10 cellular contexts compared by ENCODE assay signal in the genomic region with DNA sequence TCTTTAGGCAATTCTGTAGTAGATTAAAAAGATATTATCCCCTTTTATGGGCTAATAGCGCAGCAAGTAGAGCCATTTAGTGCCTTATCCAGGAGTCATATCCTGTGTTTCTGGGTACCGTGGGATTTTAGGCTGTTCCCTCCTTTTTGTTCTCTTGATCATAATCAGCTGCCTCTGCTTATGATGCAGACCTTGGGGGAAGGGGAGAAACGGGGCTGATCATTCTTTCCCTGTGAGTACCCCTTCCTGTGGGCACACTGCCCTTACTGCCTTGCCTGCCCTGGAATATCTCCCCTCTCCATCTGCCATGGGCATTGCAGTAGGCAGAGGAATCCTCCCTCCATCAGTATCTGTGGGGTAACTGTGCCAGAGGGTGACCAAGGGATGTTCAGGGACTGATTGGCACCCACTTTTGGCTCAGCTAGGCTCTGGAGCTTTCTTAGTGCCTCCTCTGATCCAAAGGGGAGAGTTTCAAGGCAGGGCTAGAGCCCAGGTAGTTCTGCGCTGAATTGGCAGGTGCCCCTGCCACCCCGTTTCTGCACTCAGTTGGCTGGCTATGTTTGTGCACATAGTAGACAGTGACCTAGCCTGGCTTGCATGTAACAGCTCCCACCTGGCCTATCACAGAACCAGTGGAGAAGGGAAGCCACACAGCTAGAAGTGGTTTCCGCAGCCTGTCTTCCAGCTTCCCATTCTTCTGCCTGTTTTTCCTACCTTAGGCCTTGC.
A peak's percentile ranks its signal among the peaks of the same experiment; 100 is the strongest.
DNase-seq lines count a peak whose midpoint lies in the region; ATAC-seq and TF ChIP-seq lines count a peak whose summit lies in the region.
"Had no signal": no experiment of that assay in that cellular context is flagged by ENCODE, and none has a peak within 500 bp of the region (broad histone marks: within the 10 kb centered on the region; RNA-seq: fewer than 3 reads in every experiment).

No MANE protein-coding gene starts in this region.

- H3K9me3 ChIP-seq in SK-N-MC (ENCODE audit: low read depth, low read length) (no peaks in the 10 kb centered on the region), transverse colon (no peaks in the 10 kb centered on the region)

- H3K4me3 Mint-ChIP-seq in activated CD4-positive, alpha-beta T cell treated with anti-CD3 and anti-CD28 coated beads for 36 hours = no peak overlapping the region
- H3K4me3 Mint-ChIP-seq: activated naive CD8-positive, alpha-beta T cell treated with anti-CD3 and anti-CD28 coated beads, Interleukin-2, amount 10 ng/mL, durations not matched to agents 7 days and 5 days; CD8-positive, alpha-beta T cell had no signal

- H3K4me3 ChIP-seq in SK-N-MC (no peak overlapping the region), transverse colon (no peak overlapping the region), lower leg skin (ENCODE audit: low read depth, poor library complexity, severe bottlenecking) (no peak overlapping the region)

- H3K27ac ChIP-seq in SK-N-MC = peak overlapping the region; percentile 48; the same call in 1 of the 2 replicates
- H3K27ac ChIP-seq in transverse colon = peak overlapping the region; percentile 37 to 67 (median 49)

- peaks cover 8% of the 10 kb centered on the region for H3K36me3 Mint-ChIP-seq in activated CD4-positive, alpha-beta T cell treated with anti-CD3 and anti-CD28 coated beads for 36 hours (ENCODE audit: low read depth)

- no peaks in the 10 kb centered on the region for H3K9me3 Mint-ChIP-seq in activated CD4-positive, alpha-beta T cell treated with anti-CD3 and anti-CD28 coated beads for 36 hours (ENCODE audit: low read depth)
- H3K9me3 Mint-ChIP-seq: activated naive CD8-positive, alpha-beta T cell treated with anti-CD3 and anti-CD28 coated beads, Interleukin-2, amount 10 ng/mL, durations not matched to agents 7 days and 5 days; CD8-positive, alpha-beta T cell had no signal

- no peak for TF ChIP-seq POLR2A in transverse colon (IDR thresholded peaks at IDR 0.05)
- TF ChIP-seq POLR2A in lower leg skin (IDR thresholded peaks at IDR 0.05) = no peak

- intact Hi-C loops in activated CD4-positive, alpha-beta T cell treated with anti-CD3 and anti-CD28 coated beads for 36 hours (cut with DNase I, micrococcal nuclease) = no loop called here
- intact Hi-C loops in left ventricle myocardium superior (cut with micrococcal nuclease) (no loop called here), transverse colon (cut with DNase I; ENCODE audit: low total_unique reads) (no loop called here), lower leg skin (cut with DNase I; ENCODE audit: low total_unique reads) (no loop called here)

- H3K27ac Mint-ChIP-seq in activated CD4-positive, alpha-beta T cell treated with anti-CD3 and anti-CD28 coated beads for 36 hours = peak overlapping the region; percentile 43
- H3K27ac Mint-ChIP-seq: activated naive CD8-positive, alpha-beta T cell treated with anti-CD3 and anti-CD28 coated beads, Interleukin-2, amount 10 ng/mL, durations not matched to agents 7 days and 5 days; CD8-positive, alpha-beta T cell had no signal

- peaks cover 0 to 18% (median 5%) of the 10 kb centered on the region in 4 donors for H3K4me1 ChIP-seq in transverse colon

- in situ Hi-C loops in transverse colon (cut with MboI; ENCODE audit: low pct_ligation_motif_present in 1 of 4, low pct_unique_long_range_greater_than_20kb in 1 of 4, low sequenced_read_pairs in 3 of 4) = no loop called here

- TF ChIP-seq EP300 in transverse colon (IDR thresholded peaks at IDR 0.05; ENCODE audit: low read depth) = no peak

- CTCF ChIA-PET in activated CD4-positive, alpha-beta T cell treated with anti-CD3 and anti-CD28 coated beads for 36 hours (lab: Charles Lee) = interaction anchor here (0.7 to 1.1 kb wide), 2 partner anchors 245 to 321 kb away, joined by 3 read pairs; no protein-coding TSS in a partner anchor

- DNase-seq in activated CD4-positive, alpha-beta T cell treated with anti-CD3 and anti-CD28 coated beads for 36 hours = no peak
- no peak for DNase-seq in activated CD4-positive, alpha-beta T cell treated with anti-CD3 and anti-CD28 coated beads for 4 hours
- DNase-seq in SK-N-MC (ENCODE audit: low read depth, low spot score) = no peak
- no peak for DNase-seq in left ventricle myocardium superior
- no peak for DNase-seq in transverse colon
- DNase-seq in NCI-H187 (lab: John Stamatoyannopoulos, UW) = no peak
- no peak for DNase-seq in lower leg skin (ENCODE audit: low spot score in 2 of 2)
- DNase-seq: activated naive CD8-positive, alpha-beta T cell treated with anti-CD3 and anti-CD28 coated beads, Interleukin-2, amount 10 ng/mL, durations not matched to agents 7 days and 5 days; CD8-positive, alpha-beta T cell had no signal

- WGBS in transverse colon (ENCODE audit: low coverage in 1 of 2), 2 donors = 50 to 64% methylated on average over 2 to 6 of the region's 6 CpGs
- WGBS in lower leg skin, 2 donors = 52 to 62% methylated on average over 6 of the region's 6 CpGs

- no peak overlapping the region for H3K9ac ChIP-seq in SK-N-MC (ENCODE audit: insufficient read length)

- no peaks in the 10 kb centered on the region for H3K36me3 ChIP-seq in SK-N-MC (ENCODE audit: insufficient read depth, low read length)
- H3K36me3 ChIP-seq in transverse colon = peaks cover 0 to 6% (median 0%) of the 10 kb centered on the region in 4 donors

- H3K27me3 Mint-ChIP-seq in activated CD4-positive, alpha-beta T cell treated with anti-CD3 and anti-CD28 coated beads for 36 hours = no peaks in the 10 kb centered on the region
- H3K27me3 Mint-ChIP-seq: activated naive CD8-positive, alpha-beta T cell treated with anti-CD3 and anti-CD28 coated beads, Interleukin-2, amount 10 ng/mL, durations not matched to agents 7 days and 5 days had no signal

- peaks cover 4% of the 10 kb centered on the region for H3K4me1 Mint-ChIP-seq in activated CD4-positive, alpha-beta T cell treated with anti-CD3 and anti-CD28 coated beads for 36 hours

- no peaks in the 10 kb centered on the region for H3K27me3 ChIP-seq in transverse colon

- TF ChIP-seq CTCF in transverse colon (IDR thresholded peaks at IDR 0.05) (no peak), lower leg skin (IDR thresholded peaks at IDR 0.05) (no peak)

- ATAC-seq in activated CD4-positive, alpha-beta T cell treated with anti-CD3 and anti-CD28 coated beads for 36 hours = no peak
- ATAC-seq in left ventricle myocardium superior = peak; percentile 22
- ATAC-seq in GM21423 (IDR thresholded peaks at IDR 0.05; ENCODE audit: unreplicated experiment) = no peak
- ATAC-seq: CD8-positive, alpha-beta T cell had no signal

- POLR2A ChIA-PET in activated CD4-positive, alpha-beta T cell treated with anti-CD3 and anti-CD28 coated beads for 36 hours (lab: Charles Lee) = no interaction called here
